ENCODE assay signal across 12 cellular contexts in the genomic region with DNA sequence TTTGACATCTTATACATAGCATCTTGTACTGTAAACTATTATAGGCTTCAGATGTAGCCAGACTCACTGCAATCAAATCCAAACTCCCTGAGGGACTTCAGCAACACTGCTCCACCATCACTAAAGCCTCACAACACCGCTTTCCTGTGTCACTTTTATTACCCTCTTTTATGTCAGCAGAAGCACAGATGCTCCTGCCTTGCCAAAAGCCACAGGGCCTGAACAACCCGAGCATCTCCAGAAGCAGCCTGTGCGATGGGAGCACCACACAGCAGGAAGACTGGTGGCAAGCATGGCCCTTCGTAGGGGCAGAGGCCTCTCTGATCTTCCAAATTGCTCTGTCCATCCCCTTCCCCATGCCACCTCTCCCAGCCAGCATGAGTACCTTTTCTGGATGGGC. TPM values are rescaled to one million over a fixed set of nuclear protein-coding genes. Genes with fewer than 3 reads are reported as not detected.
DNase-seq lines count a peak whose midpoint lies in the region; ATAC-seq and TF ChIP-seq lines count a peak whose summit lies in the region.
"Had no signal": no experiment of that assay in that cellular context is flagged by ENCODE, and none has a peak within 500 bp of the region (broad histone marks: within the 10 kb centered on the region; RNA-seq: fewer than 3 reads in every experiment).

No MANE protein-coding gene starts in this region.

- no peak overlapping the region for H3K4me3 Mint-ChIP-seq in activated CD8-positive, alpha-beta memory T cell treated with anti-CD3 and anti-CD28 coated beads, Interleukin-2, amount 10 ng/mL, durations not matched to agents 7 days and 5 days
- no peak overlapping the region for H3K4me3 Mint-ChIP-seq in stimulated activated memory B cell treated with anti-CD40 and anti-IgM and Interleukin-4, amounts not matched to agents 10 μg/mL and 1 μg/mL and 100 μg/mL, for 72 hours
- H3K4me3 Mint-ChIP-seq: WTC11 had no signal

- intact Hi-C loops in PC-9 (cut with micrococcal nuclease; ENCODE audit: unreplicated experiment): no loop called here

- BruUV-seq in PC-9 (replicated peaks; lab: Mats Ljungman, UMichigan): no TSS peak

- H2AFZ ChIP-seq in PC-9: no peak overlapping the region

- peaks cover 72% of the 10 kb centered on the region for H3K36me3 Mint-ChIP-seq in activated CD8-positive, alpha-beta memory T cell treated with anti-CD3 and anti-CD28 coated beads, Interleukin-2, amount 10 ng/mL, durations not matched to agents 7 days and 5 days
- peaks cover 64% of the 10 kb centered on the region for H3K36me3 Mint-ChIP-seq in stimulated activated memory B cell treated with anti-CD40 and anti-IgM and Interleukin-4, amounts not matched to agents 10 μg/mL and 1 μg/mL and 100 μg/mL, for 72 hours

- H3K79me2 ChIP-seq in PC-9 (ENCODE audit: low read depth): peaks cover 54% of the 10 kb centered on the region

- H3F3A ChIP-seq in PC-9 (ENCODE audit: insufficient read depth, low read depth): no peaks in the 10 kb centered on the region

- H3K4me2 ChIP-seq in PC-9: no peak overlapping the region

- no peaks in the 10 kb centered on the region for H3K4me1 ChIP-seq in PC-9 (replicated peaks; ENCODE audit: insufficient read depth)

- peak overlapping the region; percentile 60 for H3K27ac ChIP-seq in angular gyrus (ENCODE audit: low read depth, low read length)
- no peak overlapping the region for H3K27ac ChIP-seq in PC-9
- H3K27ac ChIP-seq: prostate gland had no signal

- POLR2A ChIA-PET in PC-9 (lab: Charles Lee; ENCODE audit: unreplicated experiment): interaction anchor here (0.5 kb wide), 1 partner anchor 686 kb away, joined by 8 read pairs; no protein-coding TSS in a partner anchor

- no peak overlapping the region for H3K4me3 ChIP-seq in PC-9
- H3K4me3 ChIP-seq: prostate gland had no signal

- no peak for DNase-seq in activated CD8-positive, alpha-beta memory T cell treated with anti-CD3 and anti-CD28 coated beads, Interleukin-2, amount 10 ng/mL, durations not matched to agents 7 days and 5 days
- DNase-seq in activated CD8-positive, alpha-beta memory T cell treated with anti-CD3 and anti-CD28 coated beads for 24 hours: no peak
- DNase-seq in anterior cingulate cortex (lab: John Stamatoyannopoulos, UW): no peak
- DNase-seq in PC-9: no peak
- DNase-seq in putamen (ENCODE audit: low spot score): no peak
- DNase-seq: NCI-H1417, OCI-M1 had no signal

- no peaks in the 10 kb centered on the region for H3K27me3 ChIP-seq in PC-9 (ENCODE audit: insufficient read depth, low read depth)

- H3K9me2 ChIP-seq in PC-9 (ENCODE audit: insufficient read depth): no peaks in the 10 kb centered on the region

- CTCF ChIA-PET in activated CD8-positive, alpha-beta memory T cell treated with anti-CD3 and anti-CD28 coated beads, Interleukin-2, amount 10 ng/mL, durations not matched to agents 7 days and 5 days (lab: Charles Lee): interaction anchor here (1.0 kb wide), 1 partner anchor 66 kb away, joined by 3 read pairs; no protein-coding TSS in a partner anchor
- CTCF ChIA-PET in PC-9 (lab: Charles Lee): no interaction called here

- peaks cover 27% of the 10 kb centered on the region for H3K9me3 ChIP-seq in PC-9 (ENCODE audit: insufficient read depth, low read depth)
- H3K9me3 ChIP-seq: prostate gland had no signal

- ATAC-seq in activated CD8-positive, alpha-beta memory T cell treated with anti-CD3 and anti-CD28 coated beads, Interleukin-2, amount 10 ng/mL, durations not matched to agents 7 days and 5 days: peak; percentile 30
- peak; percentile 2 for ATAC-seq in HG03135 (IDR thresholded peaks at IDR 0.05; ENCODE audit: unreplicated experiment)
- no peak for ATAC-seq in stimulated activated memory B cell treated with anti-CD40 and anti-IgM and Interleukin-4, amounts not matched to agents 10 μg/mL and 1 μg/mL and 100 μg/mL, for 72 hours

- peaks cover 48% of the 10 kb centered on the region for H3K4me1 Mint-ChIP-seq in activated CD8-positive, alpha-beta memory T cell treated with anti-CD3 and anti-CD28 coated beads, Interleukin-2, amount 10 ng/mL, durations not matched to agents 7 days and 5 days
- H3K4me1 Mint-ChIP-seq in stimulated activated memory B cell treated with anti-CD40 and anti-IgM and Interleukin-4, amounts not matched to agents 10 μg/mL and 1 μg/mL and 100 μg/mL, for 72 hours: peaks cover 49% of the 10 kb centered on the region

- peaks cover 31% of the 10 kb centered on the region for H3K36me3 ChIP-seq in PC-9 (ENCODE audit: low read depth)
- H3K36me3 ChIP-seq: prostate gland had no signal

- peaks cover 4% of the 10 kb centered on the region for H4K20me1 ChIP-seq in PC-9 (ENCODE audit: insufficient read depth)

- peaks cover 10% of the 10 kb centered on the region for H3K9me3 Mint-ChIP-seq in activated CD8-positive, alpha-beta memory T cell treated with anti-CD3 and anti-CD28 coated beads, Interleukin-2, amount 10 ng/mL, durations not matched to agents 7 days and 5 days (ENCODE audit: low read depth)
- H3K9me3 Mint-ChIP-seq in stimulated activated memory B cell treated with anti-CD40 and anti-IgM and Interleukin-4, amounts not matched to agents 10 μg/mL and 1 μg/mL and 100 μg/mL, for 72 hours: peaks cover 5% of the 10 kb centered on the region

- TF ChIP-seq CTCF in PC-9 (conservative IDR thresholded peaks at IDR 0.05): no peak

- no peaks in the 10 kb centered on the region for H3K27me3 Mint-ChIP-seq in activated CD8-positive, alpha-beta memory T cell treated with anti-CD3 and anti-CD28 coated beads, Interleukin-2, amount 10 ng/mL, durations not matched to agents 7 days and 5 days
- H3K27me3 Mint-ChIP-seq in stimulated activated memory B cell treated with anti-CD40 and anti-IgM and Interleukin-4, amounts not matched to agents 10 μg/mL and 1 μg/mL and 100 μg/mL, for 72 hours: no peaks in the 10 kb centered on the region

- H3K27ac Mint-ChIP-seq in activated CD8-positive, alpha-beta memory T cell treated with anti-CD3 and anti-CD28 coated beads, Interleukin-2, amount 10 ng/mL, durations not matched to agents 7 days and 5 days: peak overlapping the region; percentile 8
- H3K27ac Mint-ChIP-seq in stimulated activated memory B cell treated with anti-CD40 and anti-IgM and Interleukin-4, amounts not matched to agents 10 μg/mL and 1 μg/mL and 100 μg/mL, for 72 hours: peak overlapping the region; percentile 81

RNA-seq across cellular contexts. Expression of a gene that starts 22.9 kb away (rescaled TPM):
- 100 to 1,000 TPM; 194 to 242 TPM for total RNA-seq in activated CD8-positive, alpha-beta memory T cell treated with anti-CD3 and anti-CD28 coated beads, Interleukin-2, amount 10 ng/mL, durations not matched to agents 7 days and 5 days
- total RNA-seq in PC-9 (2021): 94.0 and 201 TPM in 2 replicates
